Comparison of ENCODE assay signal across 8 cellular contexts in the genomic region with DNA sequence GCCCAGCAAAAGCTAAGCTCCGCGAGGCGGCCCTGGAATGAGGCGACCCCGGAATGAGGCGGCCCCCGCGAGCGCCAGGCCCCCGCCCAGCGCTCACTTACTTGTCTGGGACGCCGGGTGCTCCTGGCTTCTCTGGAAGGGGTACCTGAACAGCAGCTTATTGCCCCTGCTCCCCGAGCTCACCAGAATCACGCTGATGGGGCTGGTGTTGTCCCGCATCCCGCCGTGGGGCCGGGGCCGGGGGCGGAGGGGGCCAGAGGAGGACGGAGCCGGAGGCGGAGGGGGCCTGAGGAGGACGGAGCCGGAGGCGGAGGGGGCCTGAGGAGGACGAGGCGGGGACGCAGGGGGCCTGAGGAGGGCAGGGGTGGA. TPM values are rescaled to one million over a fixed set of nuclear protein-coding genes. Genes with fewer than 3 reads are reported as not detected.
A peak's percentile ranks its signal among the peaks of the same experiment; 100 is the strongest.
DNase-seq lines count a peak whose midpoint lies in the region; ATAC-seq and TF ChIP-seq lines count a peak whose summit lies in the region.

No MANE protein-coding gene starts in this region.

- H3K36me3 ChIP-seq in stomach smooth muscle (ENCODE audit: control insufficient read depth in 2 of 2, insufficient read depth in 2 of 2, low read length in 2 of 2), result no peaks in the 10 kb centered on the region

- peaks cover 17% of the 10 kb centered on the region for H3K36me3 Mint-ChIP-seq in HFFc6 (ENCODE audit: low read depth)
- H3K36me3 Mint-ChIP-seq in activated B cell treated with CpG ODN at 0.5 μM for 24 hours (ENCODE audit: low read depth), result peaks cover 4% of the 10 kb centered on the region
- H3K36me3 Mint-ChIP-seq in dendritic cell treated with granulocyte-macrophage colony-stimulating factor and Interleukin-4, amounts not matched to agents 40 ng/mL and 50 ng/mL, for 4 days (ENCODE audit: low read depth), result peaks cover 7% of the 10 kb centered on the region
- H3K36me3 Mint-ChIP-seq in memory B cell, result peaks cover 2% of the 10 kb centered on the region

- peak overlapping the region; percentile 55 to 78 for H3K4me3 ChIP-seq in stomach smooth muscle (ENCODE audit: low read length in 2 of 2)

- DNase-seq in HFFc6 (no peak), activated B cell treated with CpG ODN at 0.5 μM for 24 hours (peak; percentile 39), memory B cell (ENCODE audit: low spot score in 2 of 2) (peak in 1 of 2 donors; percentile 41)

- H3K4me1 Mint-ChIP-seq in HFFc6 (ENCODE audit: low read depth), result peaks cover 17% of the 10 kb centered on the region; the same call in 1 of the 2 replicates
- peaks cover 11% of the 10 kb centered on the region for H3K4me1 Mint-ChIP-seq in activated B cell treated with CpG ODN at 0.5 μM for 24 hours
- H3K4me1 Mint-ChIP-seq in dendritic cell treated with granulocyte-macrophage colony-stimulating factor and Interleukin-4, amounts not matched to agents 40 ng/mL and 50 ng/mL, for 4 days (ENCODE audit: low read depth), result peaks cover 4% of the 10 kb centered on the region
- H3K4me1 Mint-ChIP-seq in memory B cell, result peaks cover 13% of the 10 kb centered on the region

- H3K27me3 ChIP-seq in stomach smooth muscle (ENCODE audit: control insufficient read depth in 1 of 2, insufficient read depth in 2 of 2, low read length in 2 of 2), result peaks cover 0 to 2% of the 10 kb centered on the region in 2 donors

- no peaks in the 10 kb centered on the region for H3K4me1 ChIP-seq in stomach smooth muscle (ENCODE audit: control insufficient read depth, insufficient read depth, low read length)

- CTCF ChIA-PET in activated B cell treated with CpG ODN at 0.5 μM for 24 hours (lab: Charles Lee), result interaction anchor here (1.9 kb wide), 1 partner anchor 20 kb away, joined by 5 read pairs; no protein-coding TSS in a partner anchor

- H3K4me3 Mint-ChIP-seq in HFFc6, result peak overlapping the region; percentile 91
- peak overlapping the region; percentile 78 for H3K4me3 Mint-ChIP-seq in activated B cell treated with CpG ODN at 0.5 μM for 24 hours
- peak overlapping the region; percentile 78 for H3K4me3 Mint-ChIP-seq in dendritic cell treated with granulocyte-macrophage colony-stimulating factor and Interleukin-4, amounts not matched to agents 40 ng/mL and 50 ng/mL, for 4 days
- peak overlapping the region; percentile 80 for H3K4me3 Mint-ChIP-seq in memory B cell

- intact Hi-C loops in activated B cell treated with CpG ODN at 0.5 μM for 24 hours (cut with micrococcal nuclease), result loop anchor here (2.0 to 5.0 kb wide), 3 partner anchors 59 to 389 kb away; partner anchors contain the start of genes CAPN15, FAM234A and MPG
- intact Hi-C loops in dendritic cell treated with granulocyte-macrophage colony-stimulating factor and Interleukin-4, amounts not matched to agents 40 ng/mL and 50 ng/mL, for 4 days (cut with micrococcal nuclease), result no loop called here

- no peak overlapping the region for H3K27ac ChIP-seq in stomach smooth muscle (ENCODE audit: low read length)

- peak overlapping the region; percentile 74 to 78 for H3K9ac ChIP-seq in stomach smooth muscle (ENCODE audit: low read length in 2 of 2)

- peak overlapping the region; percentile 72 for H3K27ac Mint-ChIP-seq in HFFc6
- H3K27ac Mint-ChIP-seq in activated B cell treated with CpG ODN at 0.5 μM for 24 hours, result peak overlapping the region; percentile 50
- H3K27ac Mint-ChIP-seq in dendritic cell treated with granulocyte-macrophage colony-stimulating factor and Interleukin-4, amounts not matched to agents 40 ng/mL and 50 ng/mL, for 4 days, result peak overlapping the region; percentile 99
- H3K27ac Mint-ChIP-seq in memory B cell, result peak overlapping the region; percentile 95

- peak; percentile 23 for ATAC-seq in activated B cell treated with CpG ODN at 0.5 μM for 24 hours (ENCODE audit: low read depth)
- no peak for ATAC-seq in memory B cell (ENCODE audit: low read depth)
- no peak for ATAC-seq in HG02623 (IDR thresholded peaks at IDR 0.05; ENCODE audit: unreplicated experiment)
- ATAC-seq in HG03378 (IDR thresholded peaks at IDR 0.05; ENCODE audit: unreplicated experiment), result no peak
- ATAC-seq in HG02798 (IDR thresholded peaks at IDR 0.05; ENCODE audit: poor library complexity, unreplicated experiment), result no peak

- TF ChIP-seq CTCF in HFFc6 (IDR thresholded peaks at IDR 0.05) (no peak), activated B cell treated with CpG ODN at 0.5 μM for 24 hours (IDR thresholded peaks at IDR 0.05) (no peak)

- H3K27me3 Mint-ChIP-seq in HFFc6 (ENCODE audit: insufficient read depth) (no peaks in the 10 kb centered on the region; the same call in 1 of the 2 replicates), activated B cell treated with CpG ODN at 0.5 μM for 24 hours (no peaks in the 10 kb centered on the region), memory B cell (no peaks in the 10 kb centered on the region)
- H3K27me3 Mint-ChIP-seq in dendritic cell treated with granulocyte-macrophage colony-stimulating factor and Interleukin-4, amounts not matched to agents 40 ng/mL and 50 ng/mL, for 4 days, result peaks cover 3% of the 10 kb centered on the region

- POLR2A ChIA-PET in activated B cell treated with CpG ODN at 0.5 μM for 24 hours (lab: Charles Lee), result interaction anchor here (0.7 to 1.6 kb wide), 3 partner anchors 52 to 127 kb away, joined by 3 read pairs; no protein-coding TSS in a partner anchor

- H3K9me3 Mint-ChIP-seq in HFFc6 (no peaks in the 10 kb centered on the region), activated B cell treated with CpG ODN at 0.5 μM for 24 hours (no peaks in the 10 kb centered on the region), memory B cell (no peaks in the 10 kb centered on the region)
- H3K9me3 Mint-ChIP-seq in dendritic cell treated with granulocyte-macrophage colony-stimulating factor and Interleukin-4, amounts not matched to agents 40 ng/mL and 50 ng/mL, for 4 days, result no peaks in the 10 kb centered on the region

- no peaks in the 10 kb centered on the region for H3K9me3 ChIP-seq in stomach smooth muscle (ENCODE audit: control insufficient read depth in 2 of 2, low read length in 2 of 2)

RNA-seq across cellular contexts. Expression of gene NPRL3, which starts 0.4 kb away (rescaled TPM):
- 10 to 100 TPM; 33.9 to 40.9 (median 37.1) TPM for total RNA-seq in HFFc6 (2021; fragmentation: NEBNext Ultra II Directional; extraction: Animal tissue kit (Norgen Biotek cat#: 25700))
- total RNA-seq in activated B cell treated with CpG ODN at 0.5 μM for 24 hours, result 40.4 and 42.5 TPM in 2 replicates

RNA-seq across cellular contexts. Expression of gene HBZ, which starts 14.4 kb away (rescaled TPM):
- not detected for total RNA-seq in HFFc6 (2021; fragmentation: NEBNext Ultra II Directional; extraction: Animal tissue kit (Norgen Biotek cat#: 25700))
- total RNA-seq in activated B cell treated with CpG ODN at 0.5 μM for 24 hours, result not detected in 2 replicates

RNA-seq across cellular contexts. Expression of gene HBM, which starts 27.7 kb away (rescaled TPM):
- total RNA-seq in HFFc6 (2021; fragmentation: NEBNext Ultra II Directional; extraction: Animal tissue kit (Norgen Biotek cat#: 25700)), result not detected
- not detected in 2 replicates for total RNA-seq in activated B cell treated with CpG ODN at 0.5 μM for 24 hours

RNA-seq across cellular contexts. Expression of gene HBA2, which starts 34.6 kb away (rescaled TPM):
- total RNA-seq in HFFc6 (2021; fragmentation: NEBNext Ultra II Directional; extraction: Animal tissue kit (Norgen Biotek cat#: 25700)), result not detected
- 90.7 and 104 TPM in 2 replicates for total RNA-seq in activated B cell treated with CpG ODN at 0.5 μM for 24 hours

RNA-seq across cellular contexts. Expression of gene HBA1, which starts 38.4 kb away (rescaled TPM):
- not detected for total RNA-seq in HFFc6 (2021; fragmentation: NEBNext Ultra II Directional; extraction: Animal tissue kit (Norgen Biotek cat#: 25700))
- total RNA-seq in activated B cell treated with CpG ODN at 0.5 μM for 24 hours, result 109 and 111 TPM in 2 replicates
